ENCODE assay signal across 8 cellular contexts in genomic region chr3:13548696-13549512, GRCh38. TPM values are rescaled to one million over a fixed set of nuclear protein-coding genes. Genes with fewer than 3 reads are reported as not detected.
A peak's percentile ranks its signal among the peaks of the same experiment; 100 is the strongest.
DNase-seq lines count a peak whose midpoint lies in the region; ATAC-seq and TF ChIP-seq lines count a peak whose summit lies in the region.

Gene FBLN2, plus strand, starts transcription at chr3:13549125. Its CDS starts 21,231 bp downstream, at chr3:13570356.

- H3K27me3 ChIP-seq in A673 (replicated peaks; ENCODE audit: insufficient read depth, low read depth, low read length, poor library complexity) (no peaks in the 10 kb centered on the region), body of pancreas (peaks cover 0 to 9% of the 10 kb centered on the region in 2 donors)

- H3K27me3 Mint-ChIP-seq in immature natural killer cell (ENCODE audit: low read depth in 3 of 3): peaks cover 2 to 16% (median 9%) of the 10 kb centered on the region in 3 donors
- peaks cover 36% of the 10 kb centered on the region for H3K27me3 Mint-ChIP-seq in stimulated activated naive CD8-positive, alpha-beta T cell treated with anti-CD3 and anti-CD28 coated beads, Interleukin-15, Interleukin-2, amounts not matched to agents 100 ng/mL and 50 ng/mL, for 24 hours

- DNase-seq in A673 (ENCODE audit: low spot score) (peak; percentile 23), HFF-Myc (ENCODE audit: extremely low read depth, low read depth) (no peak), body of pancreas (peak in 3 of 4 donors; percentile 17 to 47 (median 45)), immature natural killer cell (peak; percentile 53 to 67 (median 60)), caudate nucleus (lab: John Stamatoyannopoulos, UW) (no peak)

- H3K4me1 ChIP-seq in A673 (ENCODE audit: insufficient read depth, low read length, poor library complexity, severe bottlenecking): no peaks in the 10 kb centered on the region
- peaks cover 5% of the 10 kb centered on the region for H3K4me1 ChIP-seq in body of pancreas

- H3K9me3 ChIP-seq in A673 (ENCODE audit: low read depth, low read length, poor library complexity, severe bottlenecking) (no peaks in the 10 kb centered on the region), body of pancreas (no peaks in the 10 kb centered on the region)

- TF ChIP-seq POLR2A in body of pancreas (IDR thresholded peaks at IDR 0.05): no peak

- no peaks in the 10 kb centered on the region for H3K36me3 ChIP-seq in A673 (ENCODE audit: insufficient read depth, low read length, poor library complexity, severe bottlenecking)
- no peaks in the 10 kb centered on the region for H3K36me3 ChIP-seq in body of pancreas (replicated peaks in 1 of 2; ENCODE audit: insufficient read depth in 1 of 2, low read depth in 2 of 2)

- TF ChIP-seq CTCF in A673 (conservative IDR thresholded peaks at IDR 0.05; ENCODE audit: low read depth, low read length) (no peak), HFF-Myc (IDR thresholded peaks at IDR 0.05; ENCODE audit: low read depth, low read length, missing control alignments) (no peak), body of pancreas (IDR thresholded peaks at IDR 0.05) (no peak)

- H3K36me3 Mint-ChIP-seq in immature natural killer cell: no peaks in the 10 kb centered on the region
- no peaks in the 10 kb centered on the region for H3K36me3 Mint-ChIP-seq in stimulated activated naive CD8-positive, alpha-beta T cell treated with anti-CD3 and anti-CD28 coated beads, Interleukin-15, Interleukin-2, amounts not matched to agents 100 ng/mL and 50 ng/mL, for 24 hours (ENCODE audit: low read depth)

- H3K4me1 Mint-ChIP-seq in immature natural killer cell: peaks cover 12 to 18% of the 10 kb centered on the region in 2 donors
- H3K4me1 Mint-ChIP-seq in stimulated activated naive CD8-positive, alpha-beta T cell treated with anti-CD3 and anti-CD28 coated beads, Interleukin-15, Interleukin-2, amounts not matched to agents 100 ng/mL and 50 ng/mL, for 24 hours (ENCODE audit: low read depth): peaks cover 64% of the 10 kb centered on the region

- H3K4me3 Mint-ChIP-seq in immature natural killer cell: peak within 1 kb of the TSS; percentile 75 to 88 (median 78)
- peak within 1 kb of the TSS; percentile 60 for H3K4me3 Mint-ChIP-seq in stimulated activated naive CD8-positive, alpha-beta T cell treated with anti-CD3 and anti-CD28 coated beads, Interleukin-15, Interleukin-2, amounts not matched to agents 100 ng/mL and 50 ng/mL, for 24 hours

- no TSS peak for BruUV-seq in A673 (replicated peaks; lab: Mats Ljungman, UMichigan)

- ATAC-seq in body of pancreas (peak; percentile 62), HG02981 (IDR thresholded peaks at IDR 0.05; ENCODE audit: unreplicated experiment) (no peak), HG02884 (IDR thresholded peaks at IDR 0.05; ENCODE audit: unreplicated experiment) (no peak)

- whole genome bisulfite sequencing in body of pancreas, 2 donors: 4 to 66% methylated on average over 2 to 63 of the region's 103 CpGs

- H3K27ac ChIP-seq in A673 (ENCODE audit: low read depth, low read length, poor library complexity, severe bottlenecking) (no peak within 1 kb of the TSS), body of pancreas (no peak within 1 kb of the TSS), caudate nucleus (ENCODE audit: low read depth, low read length) (no peak within 1 kb of the TSS)

- H3K4me3 ChIP-seq in A673 (ENCODE audit: low read depth, low read length, poor library complexity, severe bottlenecking) (no peak within 1 kb of the TSS), HFF-Myc (replicated peaks; ENCODE audit: low read depth, low read length) (peak within 1 kb of the TSS; percentile 46), body of pancreas (no peak within 1 kb of the TSS)

- intact Hi-C loops in A673 (cut with micrococcal nuclease; ENCODE audit: unreplicated experiment) (no loop called here), body of pancreas (cut with DNase I) (no loop called here)

- peak within 1 kb of the TSS in 5 of 6 donors; percentile 21 to 73 (median 57) for H3K27ac Mint-ChIP-seq in immature natural killer cell
- H3K27ac Mint-ChIP-seq in stimulated activated naive CD8-positive, alpha-beta T cell treated with anti-CD3 and anti-CD28 coated beads, Interleukin-15, Interleukin-2, amounts not matched to agents 100 ng/mL and 50 ng/mL, for 24 hours: peak within 1 kb of the TSS; percentile 40

- POLR2A ChIA-PET in A673 (lab: Charles Lee; ENCODE audit: low non-redundant PET): no interaction called here

- CTCF ChIA-PET in A673 (lab: Charles Lee): no interaction called here

- peaks cover 0 to 2% (median 0%) of the 10 kb centered on the region in 6 donors for H3K9me3 Mint-ChIP-seq in immature natural killer cell
- no peaks in the 10 kb centered on the region for H3K9me3 Mint-ChIP-seq in stimulated activated naive CD8-positive, alpha-beta T cell treated with anti-CD3 and anti-CD28 coated beads, Interleukin-15, Interleukin-2, amounts not matched to agents 100 ng/mL and 50 ng/mL, for 24 hours

RNA-seq across cellular contexts. Expression of gene FBLN2, which starts in this region (rescaled TPM):
- total RNA-seq in A673 (2021) (0.71 and 1.3 TPM in 2 replicates), body of pancreas (10 to 100 TPM; 18.9 to 54.7 TPM)
- 1 to 10 TPM; 1.8 to 2.5 (median 2.2) TPM for polyA plus RNA-seq in immature natural killer cell

Comparison
In these comparisons a context has a peak if more than half of its experiments do, and no peak if none do; other contexts are left out.
1. DNase-seq: peak in A673 (single experiment), body of pancreas (3 of 4) and immature natural killer cell (3 of 3); none in HFF-Myc (single experiment) and caudate nucleus (0 of 61).